16 cellular contexts compared by ENCODE assay signal in the genomic region with DNA sequence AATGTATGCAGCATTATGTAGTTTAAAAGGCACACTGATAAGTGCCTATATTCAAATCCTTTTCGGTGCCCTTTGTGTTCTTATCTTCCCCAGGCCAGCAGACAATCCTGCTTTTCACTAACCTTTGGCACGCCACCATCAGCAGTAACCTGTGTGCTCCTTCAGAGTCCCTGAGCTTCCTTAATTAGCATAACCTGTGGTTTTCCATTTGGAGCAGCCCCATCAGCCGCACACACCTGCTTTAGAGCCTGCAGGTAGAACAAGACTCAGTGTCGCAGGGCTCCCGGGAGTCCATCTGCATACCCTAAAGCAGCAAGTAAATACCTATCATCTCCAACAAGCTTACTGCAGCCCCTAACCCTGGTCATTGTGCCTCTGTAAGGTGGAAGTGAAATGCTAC.
DNase-seq lines count a peak whose midpoint lies in the region; ATAC-seq and TF ChIP-seq lines count a peak whose summit lies in the region.
"Had no signal": no experiment of that assay in that cellular context is flagged by ENCODE, and none has a peak within 500 bp of the region (broad histone marks: within the 10 kb centered on the region; RNA-seq: fewer than 3 reads in every experiment).

No MANE protein-coding gene starts in this region.

- WGBS in aorta, 2 donors, result 60 to 65% methylated on average over 5 of the region's 5 CpGs

- H3K27ac ChIP-seq in upper lobe of right lung, result no peak overlapping the region
- no peak overlapping the region for H3K27ac ChIP-seq in aorta (ENCODE audit: low read depth in 1 of 2, low read length in 2 of 2)

- H3K4me1 ChIP-seq in upper lobe of right lung, result no peaks in the 10 kb centered on the region
- H3K4me1 ChIP-seq in aorta (ENCODE audit: control insufficient read depth in 1 of 2, insufficient read depth in 2 of 2, low read length in 2 of 2), result no peaks in the 10 kb centered on the region

- intact Hi-C loops in upper lobe of right lung (cut with DNase I) (no loop called here), aorta (cut with DNase I) (no loop called here), left ventricle myocardium superior (cut with micrococcal nuclease) (no loop called here)

- H3K27me3 ChIP-seq in upper lobe of right lung (no peaks in the 10 kb centered on the region), aorta (ENCODE audit: control insufficient read depth in 1 of 2, insufficient read depth in 2 of 2, low read length in 1 of 2) (peaks cover 0 to 1% of the 10 kb centered on the region in 2 donors)

- peak; percentile 33 for ATAC-seq in upper lobe of right lung
- no peak for ATAC-seq in aorta (ENCODE audit: low FRiP score)
- no peak for ATAC-seq in HG02798 (IDR thresholded peaks at IDR 0.05; ENCODE audit: poor library complexity, unreplicated experiment)
- ATAC-seq in left ventricle myocardium superior, result no peak
- ATAC-seq: activated T-helper 17 cell treated with anti-CD3 and anti-CD28 coated beads, Interleukin-2, amount 50 U/mL, for 72 hours; GM12878; natural killer cell treated with Interleukin-12 subunit alpha and Interleukin-12 subunit beta and Interleukin-15 and Interleukin-18, amount 100 ng/mL, for 72 hours had no signal

- DNase-seq in NCI-H1105 (lab: John Stamatoyannopoulos, UW), result peak; percentile 71
- DNase-seq in NCI-H526 treated with DMSO at 0.1 percent for 48 hours (lab: John Stamatoyannopoulos, UW), result peak; percentile 27
- peak; percentile 49 for DNase-seq in iPS-NIHi11 (ENCODE audit: low spot score)
- no peak for DNase-seq in upper lobe of right lung
- no peak for DNase-seq in aorta
- DNase-seq in left ventricle myocardium superior, result no peak
- DNase-seq: activated CD4-positive, alpha-beta T cell treated with anti-CD3 and anti-CD28 coated beads for 1 hour; GDM1; NCI-H1436 treated with DMSO at 0.1 percent for 48 hours; NCI-H82; stimulated activated CD8-positive, alpha-beta memory T cell treated with anti-CD3 and anti-CD28 coated beads, Interleukin-4, amount 100 ng/mL, for 48 hours; substantia nigra had no signal

- no peak for TF ChIP-seq CTCF in upper lobe of right lung (IDR thresholded peaks at IDR 0.05)

- H3K4me3 ChIP-seq in upper lobe of right lung, result no peak overlapping the region
- no peak overlapping the region for H3K4me3 ChIP-seq in aorta (ENCODE audit: low read length in 2 of 2)
- H3K4me3 ChIP-seq: GM12878 had no signal

- H3K9me3 ChIP-seq in upper lobe of right lung (no peaks in the 10 kb centered on the region), aorta (ENCODE audit: control insufficient read depth, low read length) (peaks cover 2% of the 10 kb centered on the region)

- H3K36me3 ChIP-seq in upper lobe of right lung (no peaks in the 10 kb centered on the region), aorta (ENCODE audit: control insufficient read depth in 1 of 2, insufficient read depth in 2 of 2, low read length in 1 of 2) (no peaks in the 10 kb centered on the region)

Comparison
In these comparisons a context has a peak if more than half of its experiments do, and no peak if none do; other contexts are left out.
1. DNase-seq: peak in NCI-H1105 (single experiment), NCI-H526 treated with DMSO at 0.1 percent for 48 hours (single experiment) and iPS-NIHi11 (single experiment); none in upper lobe of right lung (single experiment), aorta (0 of 2) and left ventricle myocardium superior (single experiment).